ENCODE assay signal across 26 cellular contexts in genomic region chr6:166529571-166529970, GRCh38.
"Had no signal": no experiment of that assay in that cellular context is flagged by ENCODE, and none has a peak within 500 bp of the region (broad histone marks: within the 10 kb centered on the region; RNA-seq: fewer than 3 reads in every experiment).

No MANE protein-coding gene starts in this region.

- H3K4me3 Mint-ChIP-seq: activated naive CD4-positive, alpha-beta T cell treated with anti-CD3 and anti-CD28 coated beads for 36 hours; activated naive CD8-positive, alpha-beta T cell treated with anti-CD3 and anti-CD28 coated beads, Interleukin-2, amount 10 ng/mL, durations not matched to agents 7 days and 5 days; mesothelial cell of epicardium; naive thymus-derived CD8-positive, alpha-beta T cell; neural progenitor cell; stimulated activated naive B cell treated with anti-CD40 and anti-IgM and Interleukin-4, amounts not matched to agents 10 μg/mL and 1 μg/mL and 100 μg/mL, for 72 hours had no signal

- H3K36me3 ChIP-seq: cardiac muscle cell, neural progenitor cell, transverse colon had no signal

- H3K27me3 ChIP-seq: body of pancreas, cardiac muscle cell, gastroesophageal sphincter, heart left ventricle, neural progenitor cell, sigmoid colon, transverse colon had no signal

- H2AFZ ChIP-seq: neural progenitor cell had no signal

- H3K36me3 Mint-ChIP-seq: activated naive CD8-positive, alpha-beta T cell treated with anti-CD3 and anti-CD28 coated beads, Interleukin-2, amount 10 ng/mL, durations not matched to agents 7 days and 5 days had no signal

- H3K4me1 Mint-ChIP-seq: activated naive CD8-positive, alpha-beta T cell treated with anti-CD3 and anti-CD28 coated beads, Interleukin-2, amount 10 ng/mL, durations not matched to agents 7 days and 5 days; mesothelial cell of epicardium; naive thymus-derived CD8-positive, alpha-beta T cell had no signal

- H3K9me3 ChIP-seq: body of pancreas, gastroesophageal sphincter, heart left ventricle, lower lobe of right lung, sigmoid colon, transverse colon had no signal

- H3K4me1 ChIP-seq: gastroesophageal sphincter, heart left ventricle, lower lobe of right lung, neural progenitor cell, sigmoid colon, transverse colon had no signal

- H3K27ac Mint-ChIP-seq: activated naive CD4-positive, alpha-beta T cell treated with anti-CD3 and anti-CD28 coated beads for 36 hours; activated naive CD8-positive, alpha-beta T cell treated with anti-CD3 and anti-CD28 coated beads, Interleukin-2, amount 10 ng/mL, durations not matched to agents 7 days and 5 days; mesothelial cell of epicardium; neural progenitor cell had no signal

- H3K4me3 ChIP-seq: body of pancreas, cardiac muscle cell, gastroesophageal sphincter, heart left ventricle, lower lobe of right lung, neural progenitor cell, sigmoid colon, smooth muscle cell, transverse colon had no signal

- DNase-seq: activated CD4-positive, alpha-beta T cell treated with anti-CD3 and anti-CD28 coated beads for 4 hours; activated CD4-positive, alpha-beta T cell treated with anti-CD3 and anti-CD28 coated beads, Interleukin-2, amount 50 U/mL, for 48 hours; activated CD4-positive, CD25-positive, alpha-beta regulatory T cell; activated CD8-positive, alpha-beta memory T cell treated with anti-CD3 and anti-CD28 coated beads, Interleukin-2, amount 50 U/mL, for 48 hours; activated naive CD4-positive, alpha-beta T cell treated with anti-CD3 and anti-CD28 coated beads for 36 hours; activated naive CD8-positive, alpha-beta T cell treated with anti-CD3 and anti-CD28 coated beads, Interleukin-2, amount 10 ng/mL, durations not matched to agents 7 days and 5 days; activated T-cell treated with anti-CD3 and anti-CD28 coated beads, Interleukin-2, amount 50 U/mL, for 48 hours; amygdala; body of pancreas; dermis blood vessel endothelial cell; effector CD8-positive, alpha-beta T cell; heart left ventricle; kidney; lower lobe of right lung; naive thymus-derived CD8-positive, alpha-beta T cell; sigmoid colon; stimulated activated CD4-positive, alpha-beta T cell treated with anti-CD3 and anti-CD28 coated beads, Interleukin-2, amount 100 ng/mL, for 48 hours; stimulated activated CD8-positive, alpha-beta memory T cell treated with anti-CD3 and anti-CD28 coated beads, Interleukin-4, amount 100 ng/mL, for 48 hours; stimulated activated naive B cell treated with anti-CD40 and anti-IgM and Interleukin-4, amounts not matched to agents 10 μg/mL and 1 μg/mL and 100 μg/mL, for 72 hours; T-helper 1 cell; transverse colon had no signal

- H3K27me3 Mint-ChIP-seq: activated naive CD8-positive, alpha-beta T cell treated with anti-CD3 and anti-CD28 coated beads, Interleukin-2, amount 10 ng/mL, durations not matched to agents 7 days and 5 days; naive thymus-derived CD8-positive, alpha-beta T cell; stimulated activated naive B cell treated with anti-CD40 and anti-IgM and Interleukin-4, amounts not matched to agents 10 μg/mL and 1 μg/mL and 100 μg/mL, for 72 hours had no signal

- H3K9ac ChIP-seq: neural progenitor cell had no signal

- H3K27ac ChIP-seq: body of pancreas, cardiac muscle cell, gastroesophageal sphincter, heart left ventricle, lower lobe of right lung, neural progenitor cell, sigmoid colon, transverse colon had no signal

- H3K9me3 Mint-ChIP-seq: activated naive CD4-positive, alpha-beta T cell treated with anti-CD3 and anti-CD28 coated beads for 36 hours; activated naive CD8-positive, alpha-beta T cell treated with anti-CD3 and anti-CD28 coated beads, Interleukin-2, amount 10 ng/mL, durations not matched to agents 7 days and 5 days; mesothelial cell of epicardium; naive thymus-derived CD8-positive, alpha-beta T cell; neural progenitor cell had no signal

- H3K4me2 ChIP-seq: neural progenitor cell, smooth muscle cell had no signal
